37 cellular contexts compared by ENCODE assay signal in the genomic region with DNA sequence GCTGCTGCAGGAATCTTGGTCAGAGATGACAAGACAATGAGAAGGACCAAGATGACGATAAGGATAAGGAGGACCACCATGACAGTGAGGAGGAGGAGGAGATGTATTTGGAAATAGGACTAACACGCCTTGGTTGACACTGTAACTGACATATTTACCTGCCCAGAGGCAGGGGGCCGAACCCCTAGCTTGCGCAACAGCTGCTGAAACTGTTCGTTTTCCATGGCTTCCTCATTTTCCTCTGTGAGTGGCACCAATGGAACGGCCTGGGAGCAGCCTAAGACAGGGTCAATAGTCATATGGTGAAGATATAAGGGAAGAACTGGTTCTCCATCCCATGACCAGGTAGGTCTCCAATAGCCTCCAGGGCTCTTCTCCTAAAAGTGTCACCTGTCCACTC. TPM values are rescaled to one million over a fixed set of nuclear protein-coding genes. Genes with fewer than 3 reads are reported as not detected.
"Had no signal": no experiment of that assay in that cellular context is flagged by ENCODE, and none has a peak within 500 bp of the region (broad histone marks: within the 10 kb centered on the region; RNA-seq: fewer than 3 reads in every experiment).

No MANE protein-coding gene starts in this region.

- H3K9me3 Mint-ChIP-seq: activated CD4-positive, alpha-beta T cell treated with anti-CD3 and anti-CD28 coated beads, Interleukin-2, amount 10 ng/mL, durations not matched to agents 7 days and 5 days; activated naive CD4-positive, alpha-beta T cell treated with anti-CD3 and anti-CD28 coated beads, Interleukin-2, amount 10 ng/mL, durations not matched to agents 7 days and 5 days; activated naive CD8-positive, alpha-beta T cell treated with anti-CD3 and anti-CD28 coated beads, Interleukin-2, amount 50 U/mL, for 24 hours; activated T-cell treated with anti-CD3 and anti-CD28 coated beads, Interleukin-2, amount 50 U/mL, for 4 hours; activated T-helper 1 cell treated with anti-CD3 and anti-CD28 coated beads, Interleukin-12 subunit alpha, Interleukin-12 subunit beta, Interleukin-2, Interleukin-4 antibody, amounts not matched to agents 30 ng/mL and 10 ng/mL and 1 ng/mL, durations not matched to agents 14 hours and 24 hours and 36 hours; brain; T-helper 1 cell treated with Interleukin-12 subunit alpha and Interleukin-12 subunit beta and Interleukin-4 antibody, amounts not matched to agents 30 μg/mL and 1 μg/mL, for 36 hours; T-helper 2 cell treated with Interferon-gamma antibody and Interleukin-4, amounts not matched to agents 5 μg/mL and 100 μg/mL, for 36 hours; WTC11 had no signal

- H3K4me3 Mint-ChIP-seq: activated CD4-positive, alpha-beta T cell treated with anti-CD3 and anti-CD28 coated beads for 36 hours; activated CD4-positive, alpha-beta T cell treated with anti-CD3 and anti-CD28 coated beads, Interleukin-2, amount 10 ng/mL, durations not matched to agents 7 days and 5 days; activated CD8-positive, alpha-beta T cell treated with anti-CD3 and anti-CD28 coated beads, Interleukin-2, amount 10 ng/mL, durations not matched to agents 7 days and 5 days; activated naive CD4-positive, alpha-beta T cell treated with anti-CD3 and anti-CD28 coated beads, Interleukin-2, amount 10 ng/mL, durations not matched to agents 7 days and 5 days; activated naive CD8-positive, alpha-beta T cell; activated naive CD8-positive, alpha-beta T cell treated with anti-CD3 and anti-CD28 coated beads, Interleukin-2, amount 50 U/mL, for 24 hours; activated T-cell treated with anti-CD3 and anti-CD28 coated beads, Interleukin-2, amount 50 U/mL, for 4 hours; activated T-helper 1 cell treated with anti-CD3 and anti-CD28 coated beads, Interleukin-12 subunit alpha, Interleukin-12 subunit beta, Interleukin-2, Interleukin-4 antibody, amounts not matched to agents 30 ng/mL and 10 ng/mL and 1 ng/mL, durations not matched to agents 14 hours and 24 hours and 36 hours; brain; T-helper 1 cell treated with Interleukin-12 subunit alpha and Interleukin-12 subunit beta and Interleukin-4 antibody, amounts not matched to agents 30 μg/mL and 1 μg/mL, for 36 hours; T-helper 2 cell treated with Interferon-gamma antibody and Interleukin-4, amounts not matched to agents 5 μg/mL and 100 μg/mL, for 36 hours; WTC11 had no signal

- H3K27ac ChIP-seq: SJCRH30 had no signal

- DNase-seq: activated CD4-positive, alpha-beta T cell treated with anti-CD3 and anti-CD28 coated beads for 36 hours; activated CD4-positive, alpha-beta T cell treated with anti-CD3 and anti-CD28 coated beads, Interleukin-2, amount 10 ng/mL, durations not matched to agents 7 days and 5 days; activated CD4-positive, alpha-beta T cell treated with anti-CD3 and anti-CD28 coated beads, Interleukin-2, amount 50 U/mL, for 48 hours; activated CD8-positive, alpha-beta memory T cell treated with anti-CD3 and anti-CD28 coated beads, Interleukin-2, amount 50 U/mL, for 4 hours; activated CD8-positive, alpha-beta T cell treated with anti-CD3 and anti-CD28 coated beads, Interleukin-2, amount 10 ng/mL, durations not matched to agents 7 days and 5 days; activated effector memory CD4-positive, alpha-beta T cell treated with Interleukin-2 at 50 U/mL for 16 hours; activated naive CD4-positive, alpha-beta T cell treated with anti-CD3 and anti-CD28 coated beads, Interleukin-2, amount 10 ng/mL, durations not matched to agents 7 days and 5 days; activated naive CD8-positive, alpha-beta T cell treated with anti-CD3 and anti-CD28 coated beads, Interleukin-2, amount 50 U/mL, for 24 hours; activated T-cell treated with anti-CD3 and anti-CD28 coated beads for 4 hours; activated T-cell treated with anti-CD3 and anti-CD28 coated beads, Interleukin-2, amount 50 U/mL, for 4 hours; anterior cingulate cortex; caudate nucleus; cerebellar nuclear complex; Karpas-422; NCI-H1105; NCI-H1417 treated with DMSO at 0.1 percent for 48 hours; NCI-H1930; NCI-H2081 treated with DMSO at 0.1 percent for 48 hours; NCI-H226; NCI-H446 treated with DMSO at 0.1 percent for 48 hours; NCI-H524; NCI-H69; NCI-H82; SHP77; SJCRH30; SK-N-SH had no signal

- H3K4me3 ChIP-seq: SJCRH30 had no signal

- H3K27me3 ChIP-seq: SJCRH30 had no signal

- H3K27me3 Mint-ChIP-seq: activated CD4-positive, alpha-beta T cell treated with anti-CD3 and anti-CD28 coated beads for 36 hours; activated CD4-positive, alpha-beta T cell treated with anti-CD3 and anti-CD28 coated beads, Interleukin-2, amount 10 ng/mL, durations not matched to agents 7 days and 5 days; activated naive CD4-positive, alpha-beta T cell treated with anti-CD3 and anti-CD28 coated beads, Interleukin-2, amount 10 ng/mL, durations not matched to agents 7 days and 5 days; activated naive CD8-positive, alpha-beta T cell; activated naive CD8-positive, alpha-beta T cell treated with anti-CD3 and anti-CD28 coated beads, Interleukin-2, amount 50 U/mL, for 24 hours; brain had no signal

- H3K4me2 ChIP-seq: SK-N-SH had no signal

- ATAC-seq: activated CD4-positive, alpha-beta T cell treated with anti-CD3 and anti-CD28 coated beads for 36 hours; activated CD4-positive, CD25-positive, alpha-beta regulatory T cell treated with anti-CD3 and anti-CD28 coated beads, Interleukin-2, amount 50 U/mL, for 24 hours; activated CD8-positive, alpha-beta T cell treated with anti-CD3 and anti-CD28 coated beads, Interleukin-2, amount 10 ng/mL, durations not matched to agents 7 days and 5 days; activated naive CD8-positive, alpha-beta T cell treated with anti-CD3 and anti-CD28 coated beads, Interleukin-2, amount 50 U/mL, for 24 hours; activated T-cell treated with anti-CD3 and anti-CD28 coated beads, Interleukin-2, amount 50 U/mL, for 4 hours; Panc1; WTC11 had no signal

- H3K27ac Mint-ChIP-seq: activated CD4-positive, alpha-beta T cell treated with anti-CD3 and anti-CD28 coated beads for 36 hours; activated CD4-positive, alpha-beta T cell treated with anti-CD3 and anti-CD28 coated beads, Interleukin-2, amount 10 ng/mL, durations not matched to agents 7 days and 5 days; activated CD8-positive, alpha-beta T cell treated with anti-CD3 and anti-CD28 coated beads, Interleukin-2, amount 10 ng/mL, durations not matched to agents 7 days and 5 days; activated naive CD4-positive, alpha-beta T cell treated with anti-CD3 and anti-CD28 coated beads, Interleukin-2, amount 10 ng/mL, durations not matched to agents 7 days and 5 days; activated naive CD8-positive, alpha-beta T cell; activated naive CD8-positive, alpha-beta T cell treated with anti-CD3 and anti-CD28 coated beads, Interleukin-2, amount 50 U/mL, for 24 hours; activated T-helper 1 cell treated with anti-CD3 and anti-CD28 coated beads, Interleukin-12 subunit alpha, Interleukin-12 subunit beta, Interleukin-2, Interleukin-4 antibody, amounts not matched to agents 30 ng/mL and 10 ng/mL and 1 ng/mL, durations not matched to agents 14 hours and 24 hours and 36 hours; brain; T-helper 1 cell treated with Interleukin-12 subunit alpha and Interleukin-12 subunit beta and Interleukin-4 antibody, amounts not matched to agents 30 μg/mL and 1 μg/mL, for 36 hours; T-helper 2 cell treated with Interferon-gamma antibody and Interleukin-4, amounts not matched to agents 5 μg/mL and 100 μg/mL, for 36 hours; WTC11 had no signal

- H3K4me1 Mint-ChIP-seq: activated naive CD8-positive, alpha-beta T cell treated with anti-CD3 and anti-CD28 coated beads, Interleukin-2, amount 50 U/mL, for 24 hours; brain; WTC11 had no signal

- H3K4me1 ChIP-seq: SJCRH30 had no signal

- H3K9ac ChIP-seq: SK-N-SH had no signal

- H3K9me3 ChIP-seq: SJCRH30, SK-N-SH had no signal

RNA-seq across cellular contexts. Expression of gene MIP, which starts 34.0 kb away (rescaled TPM):
- total RNA-seq: activated CD4-positive, alpha-beta T cell treated with anti-CD3 and anti-CD28 coated beads for 36 hours; activated CD4-positive, alpha-beta T cell treated with anti-CD3 and anti-CD28 coated beads, Interleukin-2, amount 10 ng/mL, durations not matched to agents 7 days and 5 days; activated CD8-positive, alpha-beta T cell treated with anti-CD3 and anti-CD28 coated beads, Interleukin-2, amount 10 ng/mL, durations not matched to agents 7 days and 5 days; activated T-helper 1 cell treated with anti-CD3 and anti-CD28 coated beads, Interleukin-12 subunit alpha, Interleukin-12 subunit beta, Interleukin-2, Interleukin-4 antibody, amounts not matched to agents 30 ng/mL and 10 ng/mL and 1 ng/mL, durations not matched to agents 14 hours and 24 hours and 36 hours; MCF 10A; SJCRH30; WTC11 had no signal
- polyA plus RNA-seq: SK-N-SH had no signal

RNA-seq across cellular contexts. Expression of gene APOF, which starts 57.8 kb away (rescaled TPM):
- total RNA-seq: activated CD4-positive, alpha-beta T cell treated with anti-CD3 and anti-CD28 coated beads for 36 hours; activated CD4-positive, alpha-beta T cell treated with anti-CD3 and anti-CD28 coated beads, Interleukin-2, amount 10 ng/mL, durations not matched to agents 7 days and 5 days; activated CD8-positive, alpha-beta T cell treated with anti-CD3 and anti-CD28 coated beads, Interleukin-2, amount 10 ng/mL, durations not matched to agents 7 days and 5 days; activated T-helper 1 cell treated with anti-CD3 and anti-CD28 coated beads, Interleukin-12 subunit alpha, Interleukin-12 subunit beta, Interleukin-2, Interleukin-4 antibody, amounts not matched to agents 30 ng/mL and 10 ng/mL and 1 ng/mL, durations not matched to agents 14 hours and 24 hours and 36 hours; bronchial epithelial cell; MCF 10A; RPMI7951; SJCRH30; WTC11 had no signal
- polyA plus RNA-seq: SK-N-SH had no signal
